ENCODE assay signal across 8 cellular contexts in the genomic region with DNA sequence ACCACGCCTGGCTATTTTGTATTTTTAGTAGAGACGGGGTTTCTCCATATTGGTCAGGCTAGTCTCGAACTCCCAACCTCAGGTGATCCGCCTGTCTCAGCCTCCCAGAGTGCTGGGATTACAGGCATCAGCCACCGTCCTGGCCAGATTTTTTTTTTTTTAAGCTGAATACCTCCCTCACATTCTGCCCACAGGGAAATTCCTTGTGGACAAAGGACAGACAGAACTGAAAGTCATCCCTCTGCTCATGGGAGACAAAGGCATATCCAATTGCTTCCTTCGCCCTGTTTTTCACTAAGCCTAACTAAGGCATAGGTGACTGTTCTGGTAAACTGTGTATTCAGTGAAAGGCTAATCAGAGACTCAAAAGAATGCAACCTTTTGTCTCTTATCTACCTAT. TPM values are rescaled to one million over a fixed set of nuclear protein-coding genes. Genes with fewer than 3 reads are reported as not detected.
DNase-seq lines count a peak whose midpoint lies in the region; TF ChIP-seq lines count a peak whose summit lies in the region.
"Not testable (repeated sequence)": the region's sequence is repeated elsewhere in the genome, so short reads cannot be mapped to it uniquely, and the experiment has no call there.

No MANE protein-coding gene starts in this region.

- peak overlapping the region; percentile 80 for H3K9ac ChIP-seq in mesenchymal stem cell (ENCODE audit: low read length)
- not testable (repeated sequence) for H3K9ac ChIP-seq in trophoblast cell (ENCODE audit: low read length); stomach smooth muscle (ENCODE audit: low read length in 2 of 2)

- H3K27me3 ChIP-seq in ACC112 (ENCODE audit: insufficient read depth, low read length); SJSA1 (replicated peaks); esophagus muscularis mucosa; mesenchymal stem cell (ENCODE audit: control insufficient read depth in 1 of 2, insufficient read depth in 1 of 2, low read length in 2 of 2); trophoblast cell (ENCODE audit: insufficient read depth, low read length); stomach smooth muscle (ENCODE audit: control insufficient read depth in 1 of 2, insufficient read depth in 2 of 2, low read length in 2 of 2): not testable (repeated sequence)

- not testable (repeated sequence) for H3K4ac ChIP-seq in mesenchymal stem cell (ENCODE audit: low read depth in 1 of 2, low read length in 2 of 2); trophoblast cell (ENCODE audit: low read depth, low read length)

- H3K4me1 Mint-ChIP-seq in HFFc6 (ENCODE audit: low read depth): peaks cover 55% of the 10 kb centered on the region

- H3K4me3 ChIP-seq in ACC112 (ENCODE audit: low read depth, low read length); SJSA1; esophagus muscularis mucosa; mesenchymal stem cell (ENCODE audit: insufficient read depth in 1 of 2, low read depth in 1 of 2, low read length in 2 of 2); trophoblast cell (ENCODE audit: low read depth, low read length); stomach smooth muscle (ENCODE audit: low read length in 2 of 2): not testable (repeated sequence)

- not testable (repeated sequence) for H4K8ac ChIP-seq in mesenchymal stem cell (ENCODE audit: low read length); trophoblast cell (ENCODE audit: low read depth, low read length)

- H3K23ac ChIP-seq in mesenchymal stem cell (ENCODE audit: low read length in 2 of 2); trophoblast cell (ENCODE audit: low read length): not testable (repeated sequence)

- H4K12ac ChIP-seq in trophoblast cell (ENCODE audit: low read depth, low read length): not testable (repeated sequence)

- not testable (repeated sequence) for H2BK12ac ChIP-seq in mesenchymal stem cell (ENCODE audit: low read length in 2 of 2); trophoblast cell (ENCODE audit: low read length)

- WGBS in esophagus muscularis mucosa: 85% methylated on average over 6 of the region's 6 CpGs
- WGBS in mesenchymal stem cell: 91% methylated on average over 5 of the region's 6 CpGs
- no CpG with 5 or more reads among the region's 6 CpGs for WGBS in trophoblast cell (ENCODE audit: extremely low coverage, insufficient coverage, insufficient read length)

- H2BK15ac ChIP-seq in mesenchymal stem cell (ENCODE audit: low read depth, poor library complexity, severe bottlenecking): not testable (repeated sequence)

- H3K36me3 ChIP-seq in ACC112 (ENCODE audit: insufficient read depth, low read length) (peaks cover 92% of the 10 kb centered on the region), SJSA1 (peaks cover 100% of the 10 kb centered on the region), esophagus muscularis mucosa (peaks cover 0 to 35% (median 17%) of the 10 kb centered on the region in 4 donors), mesenchymal stem cell (ENCODE audit: control insufficient read depth in 1 of 2, insufficient read depth in 2 of 2, low read depth in 1 of 2, low read length in 2 of 2) (peaks cover 0 to 100% of the 10 kb centered on the region in 2 experiments), trophoblast cell (ENCODE audit: control insufficient read depth in 1 of 2, insufficient read depth in 2 of 2, low read length in 2 of 2) (peaks cover 28 to 31% of the 10 kb centered on the region in 2 experiments), stomach smooth muscle (ENCODE audit: control insufficient read depth in 2 of 2, insufficient read depth in 2 of 2, low read length in 2 of 2) (peaks cover 64 to 78% of the 10 kb centered on the region in 2 donors)

- peaks cover 50% of the 10 kb centered on the region for H3K4me1 ChIP-seq in ACC112 (ENCODE audit: control insufficient read depth, insufficient read depth, low read length, unreplicated experiment)
- H3K4me1 ChIP-seq in SJSA1 (replicated peaks); mesenchymal stem cell (ENCODE audit: control insufficient read depth, insufficient read depth, low read depth, low read length): not testable (repeated sequence)
- H3K4me1 ChIP-seq in esophagus muscularis mucosa: peaks cover 0 to 65% (median 60%) of the 10 kb centered on the region in 4 donors
- H3K4me1 ChIP-seq in trophoblast cell (ENCODE audit: control insufficient read depth in 1 of 2, insufficient read depth in 2 of 2, low read length in 2 of 2): peaks cover 24 to 40% of the 10 kb centered on the region in 2 experiments
- peaks cover 37% of the 10 kb centered on the region for H3K4me1 ChIP-seq in stomach smooth muscle (ENCODE audit: control insufficient read depth, insufficient read depth, low read length)

- not testable (repeated sequence) for H3K9me3 Mint-ChIP-seq in HFFc6

- H3K27me3 Mint-ChIP-seq in HFFc6 (ENCODE audit: insufficient read depth): peaks cover 29% of the 10 kb centered on the region; the same call in 1 of the 2 replicates

- peaks cover 76% of the 10 kb centered on the region for H3K36me3 Mint-ChIP-seq in HFFc6 (ENCODE audit: low read depth)

- H2AK5ac ChIP-seq in mesenchymal stem cell (ENCODE audit: low read length, severe bottlenecking); trophoblast cell (ENCODE audit: low read length): not testable (repeated sequence)

- H4K91ac ChIP-seq in mesenchymal stem cell (ENCODE audit: low read length): not testable (repeated sequence)
- peak overlapping the region; percentile 90 for H4K91ac ChIP-seq in trophoblast cell (ENCODE audit: low read depth, low read length)

- H3K79me2 ChIP-seq in ACC112 (ENCODE audit: control insufficient read depth, insufficient read depth, low read length, unreplicated experiment): peaks cover 29% of the 10 kb centered on the region
- not testable (repeated sequence) for H3K79me2 ChIP-seq in trophoblast cell (ENCODE audit: control insufficient read depth, insufficient read depth, low read length, poor library complexity)

- H3K4me2 ChIP-seq in mesenchymal stem cell (ENCODE audit: low read length, poor library complexity, severe bottlenecking); trophoblast cell (ENCODE audit: low read length): not testable (repeated sequence)

- H3K18ac ChIP-seq in mesenchymal stem cell (ENCODE audit: low read depth in 1 of 2, low read length in 2 of 2); trophoblast cell (ENCODE audit: low read length): not testable (repeated sequence)

- H2AFZ ChIP-seq in ACC112 (ENCODE audit: low read length, unreplicated experiment); mesenchymal stem cell (ENCODE audit: low read depth, low read length); trophoblast cell (ENCODE audit: insufficient read depth, low read length, poor library complexity): not testable (repeated sequence)

- TF ChIP-seq CTCF in HFFc6 (IDR thresholded peaks at IDR 0.05); esophagus muscularis mucosa (IDR thresholded peaks at IDR 0.05): not testable (repeated sequence)

- TF ChIP-seq EP300 in esophagus muscularis mucosa (IDR thresholded peaks at IDR 0.05): not testable (repeated sequence)

- not testable (repeated sequence) for H2BK5ac ChIP-seq in mesenchymal stem cell (ENCODE audit: low read depth, low read length, poor library complexity, severe bottlenecking); trophoblast cell (ENCODE audit: low read depth, low read length, poor library complexity)

- intact Hi-C loops in esophagus muscularis mucosa (cut with DNase I): not testable (repeated sequence)

- not testable (repeated sequence) for H2BK120ac ChIP-seq in mesenchymal stem cell (ENCODE audit: low read depth, low read length)
- peak overlapping the region; percentile 88 for H2BK120ac ChIP-seq in trophoblast cell (ENCODE audit: insufficient read depth, low read length, poor library complexity)

- peak overlapping the region; percentile 66 for H3K27ac Mint-ChIP-seq in HFFc6

- not testable (repeated sequence) for DNase-seq in HFFc6; SJSA1 (ENCODE audit: low read depth in 1 of 2, low spot score in 2 of 2); esophagus muscularis mucosa (ENCODE audit: extremely low spot score); mesenchymal stem cell
- peak; percentile 52 for DNase-seq in astrocyte of the hippocampus (ENCODE audit: low read depth, low spot score)
- peak; percentile 52 to 57 for DNase-seq in trophoblast cell

- not testable (repeated sequence) for H3K9me3 ChIP-seq in SJSA1 (replicated peaks); esophagus muscularis mucosa; mesenchymal stem cell (ENCODE audit: control insufficient read depth, low read length); trophoblast cell (ENCODE audit: insufficient read depth, low read depth, low read length); stomach smooth muscle (ENCODE audit: control insufficient read depth in 2 of 2, low read length in 2 of 2)

- not testable (repeated sequence) for H3K4me3 Mint-ChIP-seq in HFFc6

- not testable (repeated sequence) for H3K14ac ChIP-seq in mesenchymal stem cell (ENCODE audit: low read length in 2 of 2); trophoblast cell (ENCODE audit: low read length)

- peak overlapping the region; percentile 79 for H3K27ac ChIP-seq in ACC112 (ENCODE audit: low read depth, low read length)
- 0 out of 2 replicates have a peak overlapping the region, but pooled peaks have one; percentile 13 for H3K27ac ChIP-seq in SJSA1
- H3K27ac ChIP-seq in esophagus muscularis mucosa (replicated peaks in 1 of 4): peak overlapping the region; percentile 59 to 81 (median 76)
- H3K27ac ChIP-seq in mesenchymal stem cell (ENCODE audit: low read length, poor library complexity, severe bottlenecking): not testable (repeated sequence)
- H3K27ac ChIP-seq in trophoblast cell (ENCODE audit: low read depth, low read length): peak overlapping the region; percentile 81
- peak overlapping the region; percentile 62 for H3K27ac ChIP-seq in stomach smooth muscle (ENCODE audit: low read length)

- not testable (repeated sequence) for TF ChIP-seq POLR2A in esophagus muscularis mucosa (IDR thresholded peaks at IDR 0.05; ENCODE audit: low read depth)

- H3K79me1 ChIP-seq in mesenchymal stem cell (replicated peaks; ENCODE audit: low read length, poor library complexity, severe bottlenecking): not testable (repeated sequence)
- peaks cover 29% of the 10 kb centered on the region for H3K79me1 ChIP-seq in trophoblast cell (ENCODE audit: low read length)

RNA-seq across cellular contexts. Expression of gene COL6A3, which starts 59.8 kb away (rescaled TPM):
- total RNA-seq in HFFc6 (2021; fragmentation: NEBNext Ultra II Directional; extraction: Animal tissue kit (Norgen Biotek cat#: 25700)): 100 to 1,000 TPM; 409 to 759 (median 458) TPM
- 160 and 243 TPM in 2 replicates for total RNA-seq in SJSA1 (2014; rRNA removed; shearing (Covaris generic))
- 100 to 1,000 TPM in 3 of 4 donors, 10 to 100 TPM in 1; 96.2 to 350 (median 192) TPM for total RNA-seq in esophagus muscularis mucosa
- polyA plus RNA-seq in mesenchymal stem cell (2013, experiment 1 of 2): 173 TPM
- polyA plus RNA-seq in mesenchymal stem cell (2013, experiment 2 of 2): 153 TPM
- 81.7 and 90.1 TPM in 2 replicates for polyA plus RNA-seq in trophoblast cell (2013)
